Comparison of ENCODE assay signal across 1 cellular context in genomic region chr1:220046052-220046930, GRCh38.
TF ChIP-seq lines count a peak whose summit lies in the region.

Gene EPRS1, minus strand, starts transcription at chr1:220046505. Its CDS starts 117 bp downstream, at chr1:220046388.

TF ChIP-seq in HEK293, 187 proteins besides CTCF, POLR2A, EP300 and RAD21 (continued from another document and continues in another):
- TF ChIP-seq ZBTB26 (tag by site-specific recombination; optimal IDR thresholded peaks at IDR 0.05): peak; percentile 99
- no peak for TF ChIP-seq ZNF37A (tag by site-specific recombination; IDR thresholded peaks at IDR 0.05)
- TF ChIP-seq ZNF48 (tag by site-specific recombination; IDR thresholded peaks at IDR 0.05): no peak
- no peak for TF ChIP-seq ZNF26 (tag by site-specific recombination; IDR thresholded peaks at IDR 0.05)
- TF ChIP-seq TCF7L2 (IDR thresholded peaks at IDR 0.05; ENCODE audit: borderline replicate concordance, low read depth, low read length): no peak
- no peak for TF ChIP-seq PRDM2 (tag by site-specific recombination; IDR thresholded peaks at IDR 0.05; ENCODE audit: borderline replicate concordance)
- peak; percentile 7 for TF ChIP-seq ZNF510 (tag by site-specific recombination; IDR thresholded peaks at IDR 0.05; ENCODE audit: insufficient replicate concordance)
- no peak for TF ChIP-seq ZNF514 (tag by site-specific recombination; IDR thresholded peaks at IDR 0.05)
- no peak for TF ChIP-seq SCRT1 (tag by site-specific recombination; IDR thresholded peaks at IDR 0.05; ENCODE audit: borderline replicate concordance)
- no peak for TF ChIP-seq ZNF596 (tag by site-specific recombination; IDR thresholded peaks at IDR 0.05)
- TF ChIP-seq ZSCAN18 (tag by site-specific recombination; IDR thresholded peaks at IDR 0.05): no peak
- 0 out of 2 replicates have a peak, but pooled peaks have one; percentile 34 for TF ChIP-seq ZBTB8A (tag by site-specific recombination; IDR thresholded peaks at IDR 0.05)
- TF ChIP-seq ZNF248 (tag by site-specific recombination; IDR thresholded peaks at IDR 0.05): no peak
- no peak for TF ChIP-seq ZNF157 (tag by site-specific recombination; IDR thresholded peaks at IDR 0.05)
- TF ChIP-seq ZBTB6 (tag by site-specific recombination; IDR thresholded peaks at IDR 0.05): peak; percentile 29; the same call in 1 of the 2 replicates
- peak; percentile 95 for TF ChIP-seq KLF17 (tag by site-specific recombination; IDR thresholded peaks at IDR 0.05)
- TF ChIP-seq EGR2 (tag by site-specific recombination; IDR thresholded peaks at IDR 0.05; ENCODE audit: low read depth): no peak
- no peak for TF ChIP-seq ZNF302 (tag by site-specific recombination; IDR thresholded peaks at IDR 0.05; ENCODE audit: low read depth)
- 0 out of 2 replicates have a peak, but pooled peaks have one; percentile 11 for TF ChIP-seq ZNF362 (tag by site-specific recombination; IDR thresholded peaks at IDR 0.05)
- no peak for TF ChIP-seq PRDM4 (tag by site-specific recombination; IDR thresholded peaks at IDR 0.05)
- TF ChIP-seq TRIM28 (IDR thresholded peaks at IDR 0.05; ENCODE audit: borderline replicate concordance, low read length): peak; percentile 95; the same call in 1 of the 2 replicates
- TF ChIP-seq ZNF350 (tag by site-specific recombination; IDR thresholded peaks at IDR 0.05): no peak
- no peak for TF ChIP-seq ZNF354C (tag by site-specific recombination; IDR thresholded peaks at IDR 0.05; ENCODE audit: borderline replicate concordance, low read depth)
- peak; percentile 12; the same call in 1 of the 2 replicates for TF ChIP-seq ZFP69B (tag by site-specific recombination; IDR thresholded peaks at IDR 0.05)
- peak; percentile 33; the same call in 1 of the 2 replicates for TF ChIP-seq ZBTB10 (tag by site-specific recombination; IDR thresholded peaks at IDR 0.05)
- TF ChIP-seq ZNF548 (tag by site-specific recombination; IDR thresholded peaks at IDR 0.05): no peak
- no peak for TF ChIP-seq RBAK (tag by site-specific recombination; IDR thresholded peaks at IDR 0.05)
- no peak for TF ChIP-seq ZNF211 (tag by site-specific recombination; IDR thresholded peaks at IDR 0.05; ENCODE audit: low read depth)
- peak; percentile 32; the same call in 1 of the 2 replicates for TF ChIP-seq ZNF664 (tag by site-specific recombination; IDR thresholded peaks at IDR 0.05)
- peak; percentile 100; the same call in 1 of the 2 replicates for TF ChIP-seq HOXD13 (CRISPR knock-in tag; IDR thresholded peaks at IDR 0.05; ENCODE audit: borderline replicate concordance)
- no peak for TF ChIP-seq ZNF391 (tag by site-specific recombination; IDR thresholded peaks at IDR 0.05; ENCODE audit: borderline replicate concordance, low read depth)
- TF ChIP-seq ZNF621 (tag by site-specific recombination; IDR thresholded peaks at IDR 0.05): no peak
- TF ChIP-seq WT1 (tag by site-specific recombination; IDR thresholded peaks at IDR 0.05): peak; percentile 38
- no peak for TF ChIP-seq ZNF558 (tag by site-specific recombination; IDR thresholded peaks at IDR 0.05)
- no peak for TF ChIP-seq ZNF239 (tag by site-specific recombination; IDR thresholded peaks at IDR 0.05)
- TF ChIP-seq ZFP37 (tag by site-specific recombination; IDR thresholded peaks at IDR 0.05): peak; percentile 79
- no peak for TF ChIP-seq ZNF112 (tag by site-specific recombination; IDR thresholded peaks at IDR 0.05)
- TF ChIP-seq ZNF274 (IDR thresholded peaks at IDR 0.05; ENCODE audit: low read length): no peak
- TF ChIP-seq ZNF274 (tag by site-specific recombination; IDR thresholded peaks at IDR 0.05; ENCODE audit: borderline replicate concordance): no peak
- TF ChIP-seq ZNF311 (tag by site-specific recombination; IDR thresholded peaks at IDR 0.05; ENCODE audit: borderline replicate concordance): no peak
- TF ChIP-seq GLI2 (tag by site-specific recombination; IDR thresholded peaks at IDR 0.05; ENCODE audit: borderline replicate concordance, low read depth): no peak
- TF ChIP-seq ZNF114 (tag by site-specific recombination; IDR thresholded peaks at IDR 0.05): no peak
- no peak for TF ChIP-seq ZNF677 (tag by site-specific recombination; IDR thresholded peaks at IDR 0.05)
- TF ChIP-seq ZNF24 (tag by site-specific recombination; IDR thresholded peaks at IDR 0.05): peak; percentile 30; the same call in 1 of the 2 replicates
- no peak for TF ChIP-seq ZNF23 (tag by site-specific recombination; IDR thresholded peaks at IDR 0.05; ENCODE audit: borderline replicate concordance)
- TF ChIP-seq ZNF10 (tag by site-specific recombination; IDR thresholded peaks at IDR 0.05): peak; percentile 96
- peak; percentile 63 for TF ChIP-seq ZNF610 (tag by site-specific recombination; IDR thresholded peaks at IDR 0.05; ENCODE audit: borderline replicate concordance)
